In the genomic region with DNA sequence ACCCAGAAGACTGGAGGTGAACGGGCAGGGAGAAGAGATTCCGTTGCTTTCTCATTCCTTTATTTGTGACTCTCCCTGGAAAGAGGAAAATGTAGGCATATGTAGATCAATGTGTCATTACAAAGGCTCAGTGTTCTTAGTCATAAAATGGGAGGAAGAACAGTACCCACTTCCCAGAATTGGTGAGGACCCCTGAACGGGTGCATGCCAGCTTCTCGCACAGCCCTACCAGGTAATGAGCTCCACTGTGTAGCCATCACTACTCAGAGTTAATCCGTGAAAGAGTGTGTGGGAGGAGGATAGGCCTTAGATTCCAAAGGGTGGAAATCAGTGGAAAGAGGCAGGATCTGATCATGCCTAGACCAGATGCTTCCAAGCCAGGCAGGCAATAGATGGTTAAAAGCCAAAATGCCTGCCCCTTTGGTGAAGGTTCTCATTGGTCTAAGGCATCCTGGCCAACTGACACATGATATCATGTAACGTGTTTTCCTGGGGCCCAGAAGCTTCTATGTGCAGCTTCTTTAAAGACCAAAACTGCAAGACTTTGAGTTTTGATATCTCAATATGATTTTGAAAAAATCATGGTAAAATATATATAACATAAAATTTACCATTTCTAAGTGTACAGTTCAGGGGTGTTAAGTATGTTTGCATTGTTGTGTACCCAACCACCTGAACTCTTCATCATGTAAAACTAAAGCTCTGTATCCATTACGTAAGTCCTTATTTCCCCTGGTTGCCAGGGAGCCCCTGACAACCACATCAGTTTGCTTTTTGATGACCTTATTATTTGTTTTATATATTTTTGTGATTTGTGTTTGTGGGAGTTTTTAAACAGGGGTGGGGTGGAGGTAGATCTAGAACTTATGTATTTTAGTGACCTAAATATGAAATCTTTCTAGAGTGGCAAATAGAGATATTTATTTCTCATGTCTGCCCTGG, we compare ENCODE assay signal across 8 cellular contexts.
DNase-seq lines count a peak whose midpoint lies in the region; ATAC-seq and TF ChIP-seq lines count a peak whose summit lies in the region.
"Had no signal": no experiment of that assay in that cellular context is flagged by ENCODE, and none has a peak within 500 bp of the region (broad histone marks: within the 10 kb centered on the region; RNA-seq: fewer than 3 reads in every experiment).

No MANE protein-coding gene starts in this region.

- peaks cover 37% of the 10 kb centered on the region for H3K36me3 Mint-ChIP-seq in activated CD8-positive, alpha-beta T cell treated with anti-CD3 and anti-CD28 coated beads, Interleukin-2, amount 10 ng/mL, durations not matched to agents 7 days and 5 days (ENCODE audit: low read depth)
- peaks cover 14% of the 10 kb centered on the region for H3K36me3 Mint-ChIP-seq in natural killer cell treated with Interleukin-12 subunit alpha and Interleukin-12 subunit beta and Interleukin-15 and Interleukin-18, amount 100 ng/mL, for 72 hours

- POLR2A ChIA-PET in activated CD8-positive, alpha-beta T cell treated with anti-CD3 and anti-CD28 coated beads, Interleukin-2, amount 10 ng/mL, durations not matched to agents 7 days and 5 days (lab: Charles Lee): no interaction called here

- H3K4me1 Mint-ChIP-seq in activated CD8-positive, alpha-beta T cell treated with anti-CD3 and anti-CD28 coated beads, Interleukin-2, amount 10 ng/mL, durations not matched to agents 7 days and 5 days (ENCODE audit: low read depth): peaks cover 59% of the 10 kb centered on the region
- H3K4me1 Mint-ChIP-seq in natural killer cell treated with Interleukin-12 subunit alpha and Interleukin-12 subunit beta and Interleukin-15 and Interleukin-18, amount 100 ng/mL, for 72 hours (ENCODE audit: low read depth in 2 of 2): peaks cover 52 to 63% of the 10 kb centered on the region in 2 donors

- H3K4me3 ChIP-seq in GM12865 (ENCODE audit: low read depth, low read length): peak overlapping the region; percentile 31; the same call in 1 of the 2 replicates

- peak; percentile 5 for ATAC-seq in HG03378 (IDR thresholded peaks at IDR 0.05; ENCODE audit: unreplicated experiment)
- peak; percentile 42 for ATAC-seq in activated CD8-positive, alpha-beta T cell treated with anti-CD3 and anti-CD28 coated beads, Interleukin-2, amount 10 ng/mL, durations not matched to agents 7 days and 5 days
- peak; percentile 26 to 47 for ATAC-seq in natural killer cell treated with Interleukin-12 subunit alpha and Interleukin-12 subunit beta and Interleukin-15 and Interleukin-18, amount 100 ng/mL, for 72 hours
- no peak for ATAC-seq in HG03097 (IDR thresholded peaks at IDR 0.05; ENCODE audit: low FRiP score, unreplicated experiment)
- ATAC-seq: SK-N-SH treated with all-trans-retinoic acid at 6 μM for 48 hours had no signal

- DNase-seq in GM12865 (ENCODE audit: low read depth): no peak
- DNase-seq in activated CD8-positive, alpha-beta T cell treated with anti-CD3 and anti-CD28 coated beads, Interleukin-2, amount 10 ng/mL, durations not matched to agents 7 days and 5 days: peak; percentile 30
- DNase-seq in natural killer cell treated with Interleukin-12 subunit alpha and Interleukin-12 subunit beta and Interleukin-15 and Interleukin-18, amount 100 ng/mL, for 72 hours (ENCODE audit: low spot score): no peak
- DNase-seq in NCI-H1930 (lab: John Stamatoyannopoulos, UW): no peak
- no peak for DNase-seq in mesenteric fat pad (ENCODE audit: low spot score)

- H3K27me3 Mint-ChIP-seq in activated CD8-positive, alpha-beta T cell treated with anti-CD3 and anti-CD28 coated beads, Interleukin-2, amount 10 ng/mL, durations not matched to agents 7 days and 5 days (ENCODE audit: low read depth): no peaks in the 10 kb centered on the region
- peaks cover 0 to 3% of the 10 kb centered on the region in 2 donors for H3K27me3 Mint-ChIP-seq in natural killer cell treated with Interleukin-12 subunit alpha and Interleukin-12 subunit beta and Interleukin-15 and Interleukin-18, amount 100 ng/mL, for 72 hours

- peak overlapping the region; percentile 68 for H3K4me3 Mint-ChIP-seq in activated CD8-positive, alpha-beta T cell treated with anti-CD3 and anti-CD28 coated beads, Interleukin-2, amount 10 ng/mL, durations not matched to agents 7 days and 5 days
- peak overlapping the region; percentile 79 for H3K4me3 Mint-ChIP-seq in natural killer cell treated with Interleukin-12 subunit alpha and Interleukin-12 subunit beta and Interleukin-15 and Interleukin-18, amount 100 ng/mL, for 72 hours

- peak overlapping the region; percentile 99 for H3K27ac Mint-ChIP-seq in activated CD8-positive, alpha-beta T cell treated with anti-CD3 and anti-CD28 coated beads, Interleukin-2, amount 10 ng/mL, durations not matched to agents 7 days and 5 days
- H3K27ac Mint-ChIP-seq in natural killer cell treated with Interleukin-12 subunit alpha and Interleukin-12 subunit beta and Interleukin-15 and Interleukin-18, amount 100 ng/mL, for 72 hours: peak overlapping the region; percentile 86

- no peaks in the 10 kb centered on the region for H3K9me3 Mint-ChIP-seq in activated CD8-positive, alpha-beta T cell treated with anti-CD3 and anti-CD28 coated beads, Interleukin-2, amount 10 ng/mL, durations not matched to agents 7 days and 5 days (ENCODE audit: insufficient read depth)
- peaks cover 4% of the 10 kb centered on the region for H3K9me3 Mint-ChIP-seq in natural killer cell treated with Interleukin-12 subunit alpha and Interleukin-12 subunit beta and Interleukin-15 and Interleukin-18, amount 100 ng/mL, for 72 hours

- CTCF ChIA-PET in activated CD8-positive, alpha-beta T cell treated with anti-CD3 and anti-CD28 coated beads, Interleukin-2, amount 10 ng/mL, durations not matched to agents 7 days and 5 days (lab: Charles Lee): interaction anchor here (0.6 to 2.5 kb wide), 6 partner anchors 16 to 149 kb away, joined by 3 to 6 read pairs (median 3); no protein-coding TSS in a partner anchor

- TF ChIP-seq CTCF in GM12865 (IDR thresholded peaks at IDR 0.05; ENCODE audit: insufficient read depth, low read depth, low read length, missing control alignments): no peak
